1 cellular context compared by ENCODE assay signal in the genomic region with DNA sequence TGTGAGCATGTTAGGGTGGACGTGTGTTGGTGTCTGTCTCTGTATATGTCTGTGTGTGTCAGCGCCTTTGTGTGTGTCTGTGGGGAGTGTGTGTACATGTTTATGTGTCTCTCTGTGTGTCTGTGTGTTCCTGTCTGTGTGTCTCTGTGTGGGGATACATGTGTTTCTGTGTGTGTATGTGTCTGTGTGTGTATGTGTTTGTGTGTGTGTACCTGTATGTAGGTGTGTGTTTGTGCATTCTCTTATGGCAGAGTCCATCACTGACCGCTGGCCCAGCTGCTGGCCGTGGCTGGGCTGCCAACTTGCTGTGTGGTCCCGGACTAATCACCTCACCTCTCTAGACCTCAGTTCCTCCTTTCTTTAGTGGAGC.
A peak's percentile ranks its signal among the peaks of the same experiment; 100 is the strongest.
TF ChIP-seq lines count a peak whose summit lies in the region.

No MANE protein-coding gene starts in this region.

TF ChIP-seq in K562, 482 proteins besides CTCF, POLR2A, EP300 and RAD21:
- TF ChIP-seq ZKSCAN1 (IDR thresholded peaks at IDR 0.05; ENCODE audit: low read depth, low read length), result no peak
- TF ChIP-seq HDAC8 (tag; IDR thresholded peaks at IDR 0.05), result no peak
- no peak for TF ChIP-seq PREB (CRISPR knock-in tag; IDR thresholded peaks at IDR 0.05)
- TF ChIP-seq U2AF1 (optimal IDR thresholded peaks at IDR 0.05; ENCODE audit: low read depth, low read length), result no peak
- no peak for TF ChIP-seq COPS2 (conservative IDR thresholded peaks at IDR 0.05)
- TF ChIP-seq SMARCA5 (IDR thresholded peaks at IDR 0.05), result peak; percentile 76; the same call in 1 of the 2 replicates
- no peak for TF ChIP-seq POLR2G (IDR thresholded peaks at IDR 0.05; ENCODE audit: low read depth, low read length)
- 0 out of 2 replicates have a peak, but pooled peaks have one; percentile 30 for TF ChIP-seq MCM3 (IDR thresholded peaks at IDR 0.05)
- no peak for TF ChIP-seq FOS (IDR thresholded peaks at IDR 0.05; ENCODE audit: extremely low read depth, insufficient read length)
- TF ChIP-seq BRD9 (IDR thresholded peaks at IDR 0.05; ENCODE audit: low read depth, partially characterized antibody), result peak; percentile 99
- TF ChIP-seq ZBTB26 (CRISPR knock-in tag; IDR thresholded peaks at IDR 0.05), result 0 out of 2 replicates have a peak, but pooled peaks have one; percentile 21
